Comparison of ENCODE assay signal across 7 cellular contexts in the genomic region with DNA sequence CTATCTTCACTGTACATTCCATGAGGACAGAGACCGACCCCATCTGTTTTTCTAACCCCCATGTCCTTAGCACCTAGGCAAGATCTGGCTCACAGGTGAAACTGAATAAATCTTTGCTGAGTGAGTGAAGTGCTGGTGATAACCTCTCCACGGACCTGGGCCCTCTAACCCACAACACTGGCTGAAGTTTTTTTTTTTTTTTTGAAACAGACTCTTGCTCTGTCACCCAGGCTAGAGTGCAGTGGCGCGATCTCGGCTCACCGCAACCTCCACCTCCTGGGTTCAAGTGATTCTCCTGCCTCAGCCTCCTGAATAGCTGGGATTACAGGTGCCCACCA.
DNase-seq lines count a peak whose midpoint lies in the region; ATAC-seq, FAIRE-seq and TF ChIP-seq lines count a peak whose summit lies in the region.
"Not testable (repeated sequence)": the region's sequence is repeated elsewhere in the genome, so short reads cannot be mapped to it uniquely, and the experiment has no call there.

No MANE protein-coding gene starts in this region.

- not testable (repeated sequence) for H3K9ac ChIP-seq in GM23248; astrocyte (ENCODE audit: low read length); smooth muscle cell (ENCODE audit: low read depth)

- H3F3A ChIP-seq in GM23248 (ENCODE audit: insufficient read depth) (peaks cover 24% of the 10 kb centered on the region), smooth muscle cell (ENCODE audit: low read depth) (peaks cover 16% of the 10 kb centered on the region)

- H3K4me1 Mint-ChIP-seq in T-helper 17 cell (peaks cover 33% of the 10 kb centered on the region), astrocyte (ENCODE audit: low read depth, unreplicated experiment) (peaks cover 60% of the 10 kb centered on the region), endothelial cell (ENCODE audit: unreplicated experiment) (peaks cover 63% of the 10 kb centered on the region), mesothelial cell of epicardium (peaks cover 65% of the 10 kb centered on the region)
- peaks cover 38% of the 10 kb centered on the region for H3K4me1 Mint-ChIP-seq in activated T-helper 1 cell treated with anti-CD3 and anti-CD28 coated beads, Interleukin-12 subunit alpha, Interleukin-12 subunit beta, Interleukin-2, Interleukin-4 antibody, amounts not matched to agents 30 ng/mL and 10 ng/mL and 1 ng/mL, durations not matched to agents 14 hours and 24 hours and 36 hours (ENCODE audit: low read depth)

- H3K4me3 Mint-ChIP-seq in T-helper 17 cell (peak overlapping the region; percentile 49), endothelial cell (ENCODE audit: unreplicated experiment) (peak overlapping the region; percentile 7)
- H3K4me3 Mint-ChIP-seq in activated T-helper 1 cell treated with anti-CD3 and anti-CD28 coated beads, Interleukin-12 subunit alpha, Interleukin-12 subunit beta, Interleukin-2, Interleukin-4 antibody, amounts not matched to agents 30 ng/mL and 10 ng/mL and 1 ng/mL, durations not matched to agents 14 hours and 24 hours and 36 hours, result peak overlapping the region; percentile 37
- not testable (repeated sequence) for H3K4me3 Mint-ChIP-seq in astrocyte (ENCODE audit: unreplicated experiment); mesothelial cell of epicardium

- not testable (repeated sequence) for H3K27me3 ChIP-seq in GM23248 (replicated peaks; ENCODE audit: insufficient read depth); astrocyte (ENCODE audit: insufficient read depth, low read length); smooth muscle cell (ENCODE audit: low read depth)

- not testable (repeated sequence) for H3K27ac Mint-ChIP-seq in T-helper 17 cell; activated T-helper 1 cell treated with anti-CD3 and anti-CD28 coated beads, Interleukin-12 subunit alpha, Interleukin-12 subunit beta, Interleukin-2, Interleukin-4 antibody, amounts not matched to agents 30 ng/mL and 10 ng/mL and 1 ng/mL, durations not matched to agents 14 hours and 24 hours and 36 hours; endothelial cell (ENCODE audit: unreplicated experiment)
- H3K27ac Mint-ChIP-seq in astrocyte (ENCODE audit: unreplicated experiment), result peak overlapping the region; percentile 87
- peak overlapping the region; percentile 47 for H3K27ac Mint-ChIP-seq in mesothelial cell of epicardium

- 95 to 97% methylated on average over 6 of the region's 6 CpGs for WGBS in GM23248 (ENCODE audit: low coverage in 1 of 2, low lambda C conversion rate in 2 of 2, missing lambda C conversion rate in 2 of 2), 2 experiments
- WGBS in smooth muscle cell (ENCODE audit: low lambda C conversion rate), result 94% methylated on average over 6 of the region's 6 CpGs

- H3K4me3 ChIP-seq in GM23248; astrocyte (ENCODE audit: insufficient read depth, low read depth, low read length); smooth muscle cell: not testable (repeated sequence)

- H3K36me3 ChIP-seq in GM23248 (ENCODE audit: low read depth); astrocyte (ENCODE audit: insufficient read depth, low read length); smooth muscle cell (ENCODE audit: low read depth): not testable (repeated sequence)

- in situ Hi-C loops in GM23248 (cut with MboI), result not testable (repeated sequence)

- H3K9me3 Mint-ChIP-seq in activated T-helper 1 cell treated with anti-CD3 and anti-CD28 coated beads, Interleukin-12 subunit alpha, Interleukin-12 subunit beta, Interleukin-2, Interleukin-4 antibody, amounts not matched to agents 30 ng/mL and 10 ng/mL and 1 ng/mL, durations not matched to agents 14 hours and 24 hours and 36 hours; astrocyte (ENCODE audit: unreplicated experiment); endothelial cell (ENCODE audit: unreplicated experiment): not testable (repeated sequence)
- H3K9me3 Mint-ChIP-seq in mesothelial cell of epicardium, result peaks cover 14% of the 10 kb centered on the region

- TF ChIP-seq CTCF in astrocyte (IDR thresholded peaks at IDR 0.05; ENCODE audit: insufficient read depth, low read depth, low read length); endothelial cell (IDR thresholded peaks at IDR 0.05; ENCODE audit: unreplicated experiment); mesothelial cell of epicardium (IDR thresholded peaks at IDR 0.05; ENCODE audit: unreplicated experiment); smooth muscle cell (IDR thresholded peaks at IDR 0.05; ENCODE audit: borderline replicate concordance, insufficient read depth, poor library complexity, severe bottlenecking): not testable (repeated sequence)

- H3K9me3 ChIP-seq in GM23248 (ENCODE audit: low read depth); T-helper 17 cell (ENCODE audit: control insufficient read depth, low read length, poor library complexity, severe bottlenecking); astrocyte (ENCODE audit: insufficient read depth, low read depth, low read length); smooth muscle cell (replicated peaks; ENCODE audit: low read depth): not testable (repeated sequence)

- intact Hi-C loops in activated T-helper 1 cell treated with anti-CD3 and anti-CD28 coated beads, Interleukin-12 subunit alpha, Interleukin-12 subunit beta, Interleukin-2, Interleukin-4 antibody, amounts not matched to agents 30 ng/mL and 10 ng/mL and 1 ng/mL, durations not matched to agents 14 hours and 24 hours and 36 hours (cut with micrococcal nuclease), result not testable (repeated sequence)

- H4K20me1 ChIP-seq in GM23248 (ENCODE audit: insufficient read depth); astrocyte (ENCODE audit: insufficient read depth, low read length); smooth muscle cell (ENCODE audit: low read depth): not testable (repeated sequence)

- H3K27me3 Mint-ChIP-seq in T-helper 17 cell; activated T-helper 1 cell treated with anti-CD3 and anti-CD28 coated beads, Interleukin-12 subunit alpha, Interleukin-12 subunit beta, Interleukin-2, Interleukin-4 antibody, amounts not matched to agents 30 ng/mL and 10 ng/mL and 1 ng/mL, durations not matched to agents 14 hours and 24 hours and 36 hours (ENCODE audit: insufficient read depth); astrocyte (ENCODE audit: low read depth, unreplicated experiment); endothelial cell (ENCODE audit: unreplicated experiment); mesothelial cell of epicardium (ENCODE audit: low read depth): not testable (repeated sequence)

- not testable (repeated sequence) for H3K9me2 ChIP-seq in GM23248 (ENCODE audit: insufficient read depth)

- H3K36me3 Mint-ChIP-seq in T-helper 17 cell (ENCODE audit: low read depth); activated T-helper 1 cell treated with anti-CD3 and anti-CD28 coated beads, Interleukin-12 subunit alpha, Interleukin-12 subunit beta, Interleukin-2, Interleukin-4 antibody, amounts not matched to agents 30 ng/mL and 10 ng/mL and 1 ng/mL, durations not matched to agents 14 hours and 24 hours and 36 hours (ENCODE audit: low read depth); astrocyte (ENCODE audit: low read depth, unreplicated experiment): not testable (repeated sequence)
- peaks cover 13% of the 10 kb centered on the region for H3K36me3 Mint-ChIP-seq in endothelial cell (ENCODE audit: low read depth, unreplicated experiment)
- peaks cover 13% of the 10 kb centered on the region for H3K36me3 Mint-ChIP-seq in mesothelial cell of epicardium

- H3K79me2 ChIP-seq in GM23248 (ENCODE audit: insufficient read depth), result peaks cover 72% of the 10 kb centered on the region
- H3K79me2 ChIP-seq in astrocyte (ENCODE audit: insufficient read depth, low read length), result peaks cover 25% of the 10 kb centered on the region
- H3K79me2 ChIP-seq in smooth muscle cell (ENCODE audit: low read depth), result peaks cover 20% of the 10 kb centered on the region

- H3K27ac ChIP-seq in GM23248 (peak overlapping the region; percentile 94; the same call in 1 of the 2 replicates), smooth muscle cell (ENCODE audit: low read depth) (peak overlapping the region; percentile 99)
- H3K27ac ChIP-seq in astrocyte (ENCODE audit: low read depth, low read length), result not testable (repeated sequence)

- H2AFZ ChIP-seq in GM23248; astrocyte (ENCODE audit: low read depth, low read length); smooth muscle cell (ENCODE audit: low read depth): not testable (repeated sequence)

- H3K4me1 ChIP-seq in GM23248 (ENCODE audit: insufficient read depth), result peaks cover 38% of the 10 kb centered on the region
- peaks cover 33% of the 10 kb centered on the region for H3K4me1 ChIP-seq in astrocyte (ENCODE audit: insufficient read depth, low read length)
- H3K4me1 ChIP-seq in smooth muscle cell (ENCODE audit: low read depth), result peaks cover 16% of the 10 kb centered on the region

- not testable (repeated sequence) for FAIRE-seq in astrocyte (lab: Jason Lieb, UNC)

- ATAC-seq in T-helper 17 cell, result not testable (repeated sequence)

- DNase-seq in GM23248; T-helper 17 cell; activated T-helper 1 cell treated with anti-CD3 and anti-CD28 coated beads, Interleukin-12 subunit alpha, Interleukin-12 subunit beta, Interleukin-2, Interleukin-4 antibody, amounts not matched to agents 30 ng/mL and 10 ng/mL and 1 ng/mL, durations not matched to agents 14 hours and 24 hours and 36 hours (ENCODE audit: low spot score); astrocyte (ENCODE audit: low read depth); endothelial cell (ENCODE audit: low spot score); mesothelial cell of epicardium (ENCODE audit: low spot score in 2 of 2, unreplicated experiment in 2 of 2); smooth muscle cell (lab: John Stamatoyannopoulos, UW; ENCODE audit: unreplicated experiment): not testable (repeated sequence)

- H3K4me2 ChIP-seq in GM23248 (ENCODE audit: unreplicated experiment); astrocyte (ENCODE audit: low read length); smooth muscle cell: not testable (repeated sequence)
